ENCODE assay signal across 30 cellular contexts in genomic region chrY:13432293-13433025, GRCh38. TPM values are rescaled to one million over a fixed set of nuclear protein-coding genes. Genes with fewer than 3 reads are reported as not detected.
DNase-seq lines count a peak whose midpoint lies in the region; ATAC-seq and TF ChIP-seq lines count a peak whose summit lies in the region.
"Had no signal": no experiment of that assay in that cellular context is flagged by ENCODE, and none has a peak within 500 bp of the region (broad histone marks: within the 10 kb centered on the region; RNA-seq: fewer than 3 reads in every experiment).

No MANE protein-coding gene starts in this region.

- peak overlapping the region; percentile 36 for H3K4me3 Mint-ChIP-seq in T-helper 1 cell treated with Interleukin-12 subunit alpha and Interleukin-12 subunit beta and Interleukin-4 antibody, amounts not matched to agents 30 μg/mL and 1 μg/mL, for 36 hours
- peak overlapping the region in 1 of 8 donors; percentile 70 for H3K4me3 Mint-ChIP-seq in CD4-positive, alpha-beta memory T cell
- peak overlapping the region; percentile 21; the same call in 1 of the 2 replicates for H3K4me3 Mint-ChIP-seq in WTC11
- H3K4me3 Mint-ChIP-seq in effector memory CD8-positive, alpha-beta T cell = peak overlapping the region; percentile 66 to 94
- H3K4me3 Mint-ChIP-seq: activated T-cell treated with anti-CD3 and anti-CD28 coated beads, Interleukin-2, amount 50 U/mL, for 4 hours; neural progenitor cell had no signal

- intact Hi-C loops in CD4-positive, alpha-beta memory T cell (cut with micrococcal nuclease) = no loop called here
- intact Hi-C loops in colonic mucosa (cut with DNase I) = no loop called here

- H3K9me3 ChIP-seq in CD4-positive, alpha-beta memory T cell (ENCODE audit: control insufficient read depth in 1 of 2, low read length in 2 of 2) = peaks cover 0 to 6% of the 10 kb centered on the region in 2 donors
- H3K9me3 ChIP-seq in colonic mucosa = no peaks in the 10 kb centered on the region
- H3K9me3 ChIP-seq: gastroesophageal sphincter, right lobe of liver, vagina had no signal

- peaks cover 38% of the 10 kb centered on the region for H3K4me1 ChIP-seq in CD4-positive, alpha-beta memory T cell (ENCODE audit: insufficient read depth, low read length)
- H3K4me1 ChIP-seq in colonic mucosa = no peaks in the 10 kb centered on the region
- H3K4me1 ChIP-seq: gastroesophageal sphincter, neural progenitor cell, right lobe of liver, vagina had no signal

- peaks cover 58% of the 10 kb centered on the region for H3K36me3 Mint-ChIP-seq in T-helper 1 cell treated with Interleukin-12 subunit alpha and Interleukin-12 subunit beta and Interleukin-4 antibody, amounts not matched to agents 30 μg/mL and 1 μg/mL, for 36 hours (ENCODE audit: low read depth)
- H3K36me3 Mint-ChIP-seq in CD4-positive, alpha-beta memory T cell = peaks cover 0 to 60% of the 10 kb centered on the region in 2 donors
- peaks cover 46% of the 10 kb centered on the region for H3K36me3 Mint-ChIP-seq in WTC11
- peaks cover 22% of the 10 kb centered on the region for H3K36me3 Mint-ChIP-seq in effector memory CD8-positive, alpha-beta T cell (ENCODE audit: insufficient read depth)
- H3K36me3 Mint-ChIP-seq: neural progenitor cell had no signal

- DNase-seq in T-helper 1 cell (no peak), WTC11 (ENCODE audit: low spot score) (no peak), omental fat pad (ENCODE audit: low spot score) (no peak), colonic mucosa (no peak)
- peak in 1 of 5 donors; percentile 35 for DNase-seq in CD4-positive, alpha-beta memory T cell
- DNase-seq in effector memory CD8-positive, alpha-beta T cell = no peak
- DNase-seq: activated T-cell treated with anti-CD3 and anti-CD28 coated beads, Interleukin-2, amount 50 U/mL, for 4 hours; CD8-positive, alpha-beta memory T cell; central memory CD4-positive, alpha-beta T cell; dermis blood vessel endothelial cell; IMR-90; left cardiac atrium; mammary epithelial cell; NCI-H1092; NCI-H1694 treated with DMSO at 0.1 percent for 48 hours; NCI-H2171 treated with DMSO at 0.1 percent for 48 hours; NCI-H524; PC-3; right lobe of liver; Right ventricle myocardium superior; stimulated activated CD4-positive, alpha-beta T cell treated with anti-CD3 and anti-CD28 coated beads, Interleukin-4, amount 100 ng/mL, for 1 hour had no signal

- peak overlapping the region; percentile 58 for H3K27ac Mint-ChIP-seq in T-helper 1 cell treated with Interleukin-12 subunit alpha and Interleukin-12 subunit beta and Interleukin-4 antibody, amounts not matched to agents 30 μg/mL and 1 μg/mL, for 36 hours
- peak overlapping the region in 2 of 7 donors; percentile 82 to 93 for H3K27ac Mint-ChIP-seq in CD4-positive, alpha-beta memory T cell
- peak overlapping the region; percentile 55 for H3K27ac Mint-ChIP-seq in WTC11
- H3K27ac Mint-ChIP-seq in effector memory CD8-positive, alpha-beta T cell = peak overlapping the region; percentile 59 to 96
- H3K27ac Mint-ChIP-seq: neural progenitor cell had no signal

- peaks cover 42% of the 10 kb centered on the region for H3K4me1 Mint-ChIP-seq in T-helper 1 cell treated with Interleukin-12 subunit alpha and Interleukin-12 subunit beta and Interleukin-4 antibody, amounts not matched to agents 30 μg/mL and 1 μg/mL, for 36 hours (ENCODE audit: low read depth)
- H3K4me1 Mint-ChIP-seq in CD4-positive, alpha-beta memory T cell = peaks cover 0 to 61% (median 23%) of the 10 kb centered on the region in 4 donors
- peaks cover 58% of the 10 kb centered on the region for H3K4me1 Mint-ChIP-seq in WTC11
- H3K4me1 Mint-ChIP-seq in effector memory CD8-positive, alpha-beta T cell (ENCODE audit: low read depth in 2 of 2) = peaks cover 38 to 79% of the 10 kb centered on the region in 2 donors
- H3K4me1 Mint-ChIP-seq: neural progenitor cell had no signal

- H3K27me3 Mint-ChIP-seq in T-helper 1 cell treated with Interleukin-12 subunit alpha and Interleukin-12 subunit beta and Interleukin-4 antibody, amounts not matched to agents 30 μg/mL and 1 μg/mL, for 36 hours (ENCODE audit: low read depth) = no peaks in the 10 kb centered on the region
- no peaks in the 10 kb centered on the region for H3K27me3 Mint-ChIP-seq in CD4-positive, alpha-beta memory T cell
- H3K27me3 Mint-ChIP-seq in WTC11 (ENCODE audit: low read depth) = no peaks in the 10 kb centered on the region
- no peaks in the 10 kb centered on the region for H3K27me3 Mint-ChIP-seq in effector memory CD8-positive, alpha-beta T cell
- H3K27me3 Mint-ChIP-seq: CD8-positive, alpha-beta memory T cell had no signal

- peak; percentile 48 for ATAC-seq in WTC11
- ATAC-seq in effector memory CD8-positive, alpha-beta T cell (replicated peaks) = peak; percentile 17
- no peak for ATAC-seq in GM21447 (IDR thresholded peaks at IDR 0.05; ENCODE audit: unreplicated experiment)
- no peak for ATAC-seq in omental fat pad (ENCODE audit: low FRiP score)
- ATAC-seq: activated T-cell treated with anti-CD3 and anti-CD28 coated beads, Interleukin-2, amount 50 U/mL, for 4 hours; gastroesophageal sphincter; left cardiac atrium; PC-3 had no signal

- no peaks in the 10 kb centered on the region for H3K27me3 ChIP-seq in CD4-positive, alpha-beta memory T cell (ENCODE audit: insufficient read depth, low read length)
- no peaks in the 10 kb centered on the region for H3K27me3 ChIP-seq in colonic mucosa
- H3K27me3 ChIP-seq: gastroesophageal sphincter, hepatocyte, neural progenitor cell, right lobe of liver, vagina had no signal

- peak overlapping the region; percentile 10 for H3K27ac ChIP-seq in CD4-positive, alpha-beta memory T cell (ENCODE audit: low read depth, low read length)
- no peak overlapping the region for H3K27ac ChIP-seq in colonic mucosa
- H3K27ac ChIP-seq: 22Rv1, gastroesophageal sphincter, hepatocyte, neural progenitor cell, right lobe of liver, thoracic aorta, vagina had no signal

- no peaks in the 10 kb centered on the region for H3K36me3 ChIP-seq in CD4-positive, alpha-beta memory T cell (ENCODE audit: insufficient read depth, low read length)
- no peaks in the 10 kb centered on the region for H3K36me3 ChIP-seq in colonic mucosa
- H3K36me3 ChIP-seq: neural progenitor cell, right lobe of liver, thoracic aorta, vagina had no signal

- CTCF ChIA-PET in CD4-positive, alpha-beta memory T cell (lab: Charles Lee; ENCODE audit: partially characterized antibody) = no interaction called here
- CTCF ChIA-PET in WTC11 (lab: Charles Lee) = no interaction called here

- no peak overlapping the region for H3K4me3 ChIP-seq in CD4-positive, alpha-beta memory T cell (ENCODE audit: low read length in 2 of 2)
- H3K4me3 ChIP-seq in colonic mucosa = no peak overlapping the region
- H3K4me3 ChIP-seq: gastroesophageal sphincter, hepatocyte, neural progenitor cell, right lobe of liver, thoracic aorta, vagina had no signal

- TF ChIP-seq CTCF in WTC11 (IDR thresholded peaks at IDR 0.05) = no peak
- no peak for TF ChIP-seq CTCF in omental fat pad (IDR thresholded peaks at IDR 0.05)
- TF ChIP-seq CTCF in colonic mucosa (IDR thresholded peaks at IDR 0.05) = no peak

- H3K9ac ChIP-seq in colonic mucosa (ENCODE audit: low read depth in 2 of 2, low read length in 2 of 2) = no peak overlapping the region
- H3K9ac ChIP-seq: neural progenitor cell had no signal

- POLR2A ChIA-PET in CD4-positive, alpha-beta memory T cell (lab: Charles Lee; ENCODE audit: partially characterized antibody) = no interaction called here
- POLR2A ChIA-PET in WTC11 (lab: Charles Lee) = no interaction called here

- H3K9me3 Mint-ChIP-seq in T-helper 1 cell treated with Interleukin-12 subunit alpha and Interleukin-12 subunit beta and Interleukin-4 antibody, amounts not matched to agents 30 μg/mL and 1 μg/mL, for 36 hours = peaks cover 29% of the 10 kb centered on the region
- H3K9me3 Mint-ChIP-seq in CD4-positive, alpha-beta memory T cell = peaks cover 0 to 5% (median 0%) of the 10 kb centered on the region in 8 donors
- peaks cover 40% of the 10 kb centered on the region for H3K9me3 Mint-ChIP-seq in WTC11
- peaks cover 9 to 13% of the 10 kb centered on the region in 2 donors for H3K9me3 Mint-ChIP-seq in effector memory CD8-positive, alpha-beta T cell
- H3K9me3 Mint-ChIP-seq: neural progenitor cell had no signal

TF ChIP-seq in WTC11, 78 proteins besides CTCF, POLR2A, EP300 and RAD21 (continues in another document):
- TF ChIP-seq ZNF138 (CRISPR knock-in tag; conservative IDR thresholded peaks at IDR 0.05) = no peak
- no peak for TF ChIP-seq RORB (CRISPR knock-in tag; IDR thresholded peaks at IDR 0.05)
- TF ChIP-seq TCF7 (CRISPR knock-in tag; IDR thresholded peaks at IDR 0.05; ENCODE audit: low read depth) = no peak
- TF ChIP-seq FOXK1 (CRISPR knock-in tag; IDR thresholded peaks at IDR 0.05) = no peak
- no peak for TF ChIP-seq JAZF1 (CRISPR knock-in tag; IDR thresholded peaks at IDR 0.05)
- TF ChIP-seq E2F1 (CRISPR knock-in tag; IDR thresholded peaks at IDR 0.05) = no peak

RNA-seq across cellular contexts. Expression of gene UTY, which starts 47.4 kb away (rescaled TPM):
- 10 to 100 TPM; 70.8 to 71.8 TPM for total RNA-seq in CD4-positive, alpha-beta memory T cell
- polyA plus RNA-seq in CD4-positive, alpha-beta memory T cell = not detected
- 22.4 to 24.4 TPM (median 23.3 TPM) in 3 replicates for total RNA-seq in WTC11 (2021)
- 10 to 100 TPM in 2 of 4 donors, under 1 TPM in 1, not detected in 1; 0.13 to 57.4 (median 32.3) TPM for total RNA-seq in omental fat pad
- under 1 TPM in 1 of 2 donors, not detected in 1; 0.12 TPM for total RNA-seq in colonic mucosa
- total RNA-seq: hepatocyte, IMR-90, mammary epithelial cell, PC-3, posterior vena cava, vagina had no signal
- polyA plus RNA-seq: CD8-positive, alpha-beta memory T cell; hepatocyte; IMR-90; mammary epithelial cell had no signal

Comparison
In these comparisons a context has a peak if more than half of its experiments do, and no peak if none do; other contexts are left out.
1. ATAC-seq: peak in WTC11 (single experiment) and effector memory CD8-positive, alpha-beta T cell (single experiment); none in GM21447 (single experiment) and omental fat pad (single experiment).